ENCODE assay signal across 1 cellular context in genomic region chr1:47865881-47866535, GRCh38.
TF ChIP-seq lines count a peak whose summit lies in the region.

No MANE protein-coding gene starts in this region.

TF ChIP-seq in HepG2, 621 proteins besides CTCF, POLR2A, EP300 and RAD21 (continued from another document and continues in another):
- TF ChIP-seq TFDP1 (CRISPR knock-in tag; IDR thresholded peaks at IDR 0.05; ENCODE audit: borderline replicate concordance) (peak; percentile 32; the same call in 1 of the 2 replicates), SNAPC5 (CRISPR knock-in tag; IDR thresholded peaks at IDR 0.05; ENCODE audit: borderline replicate concordance) (no peak), ZNF615 (CRISPR knock-in tag; IDR thresholded peaks at IDR 0.05; ENCODE audit: borderline replicate concordance) (no peak), ZNF709 (CRISPR knock-in tag; IDR thresholded peaks at IDR 0.05) (no peak), ZNF574 (CRISPR knock-in tag; IDR thresholded peaks at IDR 0.05) (peak; percentile 55), ZBTB33 (CRISPR knock-in tag; IDR thresholded peaks at IDR 0.05) (no peak), HNF4A (CRISPR knock-in tag; IDR thresholded peaks at IDR 0.05) (peak; percentile 88), PRDM4 (CRISPR knock-in tag; IDR thresholded peaks at IDR 0.05; ENCODE audit: borderline replicate concordance) (no peak), HMGXB4 (CRISPR knock-in tag; IDR thresholded peaks at IDR 0.05; ENCODE audit: borderline replicate concordance in 1 of 2, low read depth in 1 of 2) (0 out of 4 replicates have a peak, but pooled peaks of 1 of the 2 experiments have one; percentile 12), RFX1 (IDR thresholded peaks at IDR 0.05) (no peak), TCF7L2 (IDR thresholded peaks at IDR 0.05; ENCODE audit: low read depth, low read length) (no peak), AGO2 (optimal IDR thresholded peaks at IDR 0.05; ENCODE audit: low read depth, low read length) (no peak), HHEX (CRISPR knock-in tag; IDR thresholded peaks at IDR 0.05) (no peak), ZNF101 (CRISPR knock-in tag; IDR thresholded peaks at IDR 0.05; ENCODE audit: borderline replicate concordance, low read depth) (no peak), DBP (CRISPR knock-in tag; IDR thresholded peaks at IDR 0.05; ENCODE audit: not compliant biosample characterization) (no peak), RBFOX2 (IDR thresholded peaks at IDR 0.05; ENCODE audit: low read depth, low read length) (0 out of 2 replicates have a peak, but pooled peaks have one; percentile 33), ZNF782 (CRISPR knock-in tag; IDR thresholded peaks at IDR 0.05; ENCODE audit: borderline replicate concordance) (0 out of 2 replicates have a peak, but pooled peaks have one; percentile 3), ZNF580 (CRISPR knock-in tag; IDR thresholded peaks at IDR 0.05; ENCODE audit: borderline replicate concordance, low read depth) (peak; percentile 46; the same call in 1 of the 2 replicates), ZNF337 (CRISPR knock-in tag; IDR thresholded peaks at IDR 0.05; ENCODE audit: borderline replicate concordance, low read depth) (0 out of 2 replicates have a peak, but pooled peaks have one; percentile 14), ZNF629 (CRISPR knock-in tag; conservative IDR thresholded peaks at IDR 0.05) (0 out of 2 replicates have a peak, but pooled peaks have one; percentile 27), ZMAT3 (CRISPR knock-in tag; conservative IDR thresholded peaks at IDR 0.05) (peak; percentile 56; the same call in 1 of the 2 replicates), HDAC1 (CRISPR knock-in tag; IDR thresholded peaks at IDR 0.05) (peak; percentile 56; the same call in 1 of the 2 replicates), NCOA2 (CRISPR knock-in tag; IDR thresholded peaks at IDR 0.05) (no peak), ZNF354B (CRISPR knock-in tag; IDR thresholded peaks at IDR 0.05) (no peak), ZFP91 (CRISPR knock-in tag; IDR thresholded peaks at IDR 0.05; ENCODE audit: borderline replicate concordance) (no peak), ZNF773 (CRISPR knock-in tag; IDR thresholded peaks at IDR 0.05; ENCODE audit: borderline replicate concordance) (no peak), ZNF296 (CRISPR knock-in tag; conservative IDR thresholded peaks at IDR 0.05) (no peak), CERS6 (CRISPR knock-in tag; IDR thresholded peaks at IDR 0.05) (no peak), ZFP36L1 (CRISPR knock-in tag; IDR thresholded peaks at IDR 0.05) (0 out of 2 replicates have a peak, but pooled peaks have one; percentile 44), THAP11 (CRISPR knock-in tag; IDR thresholded peaks at IDR 0.05) (peak; percentile 36; the same call in 1 of the 2 replicates), ZBTB10 (CRISPR knock-in tag; IDR thresholded peaks at IDR 0.05; ENCODE audit: borderline replicate concordance) (no peak), ZNF883 (CRISPR knock-in tag; IDR thresholded peaks at IDR 0.05; ENCODE audit: not compliant biosample characterization) (peak; percentile 58), MAF1 (CRISPR knock-in tag; IDR thresholded peaks at IDR 0.05; ENCODE audit: borderline replicate concordance) (no peak), FOXP4 (CRISPR knock-in tag; IDR thresholded peaks at IDR 0.05) (peak; percentile 38; the same call in 1 of the 2 replicates)
